ENCODE assay signal across 20 cellular contexts in the genomic region with DNA sequence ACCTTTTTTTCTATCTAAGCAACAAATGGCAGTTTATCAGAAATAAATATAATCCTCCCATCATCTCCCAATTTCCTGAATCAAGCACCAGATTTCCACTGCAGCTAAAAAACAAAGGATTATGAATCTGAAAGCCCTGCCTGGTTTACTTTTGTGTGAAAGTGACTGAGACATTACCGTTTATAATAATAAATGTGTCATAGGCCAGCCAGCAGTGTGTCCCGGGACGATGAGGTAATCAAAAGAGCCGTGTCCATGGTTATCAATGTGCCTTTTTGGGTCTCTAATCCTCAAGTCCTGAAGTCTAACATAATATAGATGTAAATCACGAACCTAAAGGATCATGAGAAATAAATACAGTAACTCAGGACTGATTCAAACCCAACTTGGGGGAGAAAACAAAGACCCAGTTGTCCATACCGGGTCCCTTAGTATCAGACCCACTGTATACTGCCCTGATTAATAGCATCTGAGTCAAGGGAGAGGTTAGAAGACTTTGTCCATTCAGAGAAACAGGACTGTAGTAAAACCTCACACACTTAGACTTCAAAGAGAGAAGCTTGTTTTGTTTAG.
DNase-seq lines count a peak whose midpoint lies in the region; ATAC-seq, FAIRE-seq and TF ChIP-seq lines count a peak whose summit lies in the region.
"Had no signal": no experiment of that assay in that cellular context is flagged by ENCODE, and none has a peak within 500 bp of the region (broad histone marks: within the 10 kb centered on the region; RNA-seq: fewer than 3 reads in every experiment).

No MANE protein-coding gene starts in this region.

- H3F3A ChIP-seq in GM23248 (ENCODE audit: insufficient read depth) = peaks cover 55% of the 10 kb centered on the region

- TF ChIP-seq EP300 in gastroesophageal sphincter (IDR thresholded peaks at IDR 0.05) = no peak

- H3K36me3 ChIP-seq in GM23248 (ENCODE audit: low read depth) (peaks cover 25% of the 10 kb centered on the region), gastroesophageal sphincter (peaks cover 0 to 18% of the 10 kb centered on the region in 2 donors), subcutaneous abdominal adipose tissue (ENCODE audit: control insufficient read depth in 5 of 5, insufficient read depth in 5 of 5, low read length in 5 of 5) (peaks cover 0 to 13% (median 10%) of the 10 kb centered on the region in 5 donors), small intestine (ENCODE audit: control insufficient read depth in 2 of 2, insufficient read depth in 2 of 2, low read length in 2 of 2) (no peaks in the 10 kb centered on the region)
- H3K36me3 ChIP-seq: adrenal gland had no signal

- no peak for ATAC-seq in gastroesophageal sphincter
- no peak for ATAC-seq in HG03025 (IDR thresholded peaks at IDR 0.05; ENCODE audit: low FRiP score, unreplicated experiment)
- ATAC-seq: activated CD4-positive, CD25-positive, alpha-beta regulatory T cell treated with anti-CD3 and anti-CD28 coated beads, Interleukin-2, amount 50 U/mL, for 24 hours; activated T-helper 17 cell treated with anti-CD3 and anti-CD28 coated beads, Interleukin-2, amount 50 U/mL, for 72 hours; natural killer cell; PC-3; stimulated activated naive CD8-positive, alpha-beta T cell treated with anti-CD3 and anti-CD28 coated beads, Interleukin-15, Interleukin-2, amounts not matched to agents 100 U/mL and 50 U/mL, for 24 hours had no signal

- H3K9ac ChIP-seq in GM23248 = peak overlapping the region; percentile 40
- peak overlapping the region in 2 of 5 donors; percentile 1 to 63 for H3K9ac ChIP-seq in subcutaneous abdominal adipose tissue (ENCODE audit: low read length in 5 of 5)

- no peak for TF ChIP-seq POLR2A in gastroesophageal sphincter (IDR thresholded peaks at IDR 0.05)

- in situ Hi-C loops in GM23248 (cut with MboI) = no loop called here

- H3K27me3 ChIP-seq in GM23248 (replicated peaks; ENCODE audit: insufficient read depth) (no peaks in the 10 kb centered on the region), gastroesophageal sphincter (no peaks in the 10 kb centered on the region), subcutaneous abdominal adipose tissue (ENCODE audit: control insufficient read depth in 5 of 5, insufficient read depth in 4 of 5, low read length in 5 of 5) (no peaks in the 10 kb centered on the region), small intestine (ENCODE audit: control insufficient read depth in 2 of 2, insufficient read depth in 2 of 2, low read length in 2 of 2) (no peaks in the 10 kb centered on the region)
- H3K27me3 ChIP-seq: adrenal gland had no signal

- peaks cover 78% of the 10 kb centered on the region for H3K79me2 ChIP-seq in GM23248 (ENCODE audit: insufficient read depth)

- no peaks in the 10 kb centered on the region for H3K9me2 ChIP-seq in GM23248 (ENCODE audit: insufficient read depth)

- H3K9me3 ChIP-seq in GM23248 (ENCODE audit: low read depth) = no peaks in the 10 kb centered on the region
- H3K9me3 ChIP-seq in gastroesophageal sphincter = no peaks in the 10 kb centered on the region
- H3K9me3 ChIP-seq in subcutaneous abdominal adipose tissue (ENCODE audit: control insufficient read depth in 5 of 5, low read length in 5 of 5) = no peaks in the 10 kb centered on the region
- H3K9me3 ChIP-seq in small intestine (ENCODE audit: control insufficient read depth, low read depth) = no peaks in the 10 kb centered on the region
- H3K9me3 ChIP-seq: adrenal gland, psoas muscle had no signal

- H4K20me1 ChIP-seq in GM23248 (ENCODE audit: insufficient read depth) = no peaks in the 10 kb centered on the region

- FAIRE-seq in small intestine (lab: Jason Lieb, UNC) = no peak
- no peak for FAIRE-seq in GM19239 (lab: Jason Lieb, UNC)
- FAIRE-seq: endothelial cell of umbilical vein had no signal

- H3K4me3 ChIP-seq in GM23248 (no peak overlapping the region), gastroesophageal sphincter (no peak overlapping the region), subcutaneous abdominal adipose tissue (ENCODE audit: low read depth in 1 of 5, low read length in 5 of 5) (no peak overlapping the region), small intestine (ENCODE audit: low read depth in 1 of 2, low read length in 2 of 2) (no peak overlapping the region)
- H3K4me3 ChIP-seq: adrenal gland, psoas muscle had no signal

- H3K4me1 ChIP-seq in GM23248 (ENCODE audit: insufficient read depth) (peaks cover 58% of the 10 kb centered on the region), gastroesophageal sphincter (peaks cover 0 to 34% (median 4%) of the 10 kb centered on the region in 3 donors), subcutaneous abdominal adipose tissue (ENCODE audit: control insufficient read depth in 5 of 5, insufficient read depth in 5 of 5, low read length in 5 of 5) (peaks cover 6 to 47% (median 39%) of the 10 kb centered on the region in 5 donors), small intestine (ENCODE audit: control insufficient read depth in 2 of 2, insufficient read depth in 1 of 2, low read depth in 1 of 2, low read length in 1 of 2) (no peaks in the 10 kb centered on the region)
- H3K4me1 ChIP-seq: psoas muscle had no signal

- TF ChIP-seq CTCF in gastroesophageal sphincter (IDR thresholded peaks at IDR 0.05) = no peak

- H3K27ac ChIP-seq in GM23248 (peak overlapping the region; percentile 80), angular gyrus (ENCODE audit: low read depth, low read length) (peak overlapping the region; percentile 13), gastroesophageal sphincter (peak overlapping the region in 3 of 4 donors; percentile 33 to 63 (median 55)), subcutaneous abdominal adipose tissue (ENCODE audit: low read depth, low read length) (peak overlapping the region; percentile 91), small intestine (ENCODE audit: low read depth in 1 of 2, low read length in 1 of 2) (no peak overlapping the region)
- H3K27ac ChIP-seq: adrenal gland, psoas muscle had no signal

- H3K4me2 ChIP-seq in GM23248 (ENCODE audit: unreplicated experiment) = peak overlapping the region; percentile 74

- peak; percentile 82 for DNase-seq in GM23248
- no peak for DNase-seq in small intestine
- DNase-seq in GM19239 (ENCODE audit: insufficient read length, low spot score) = no peak
- no peak for DNase-seq in NCI-H1092 treated with DMSO at 0.1 percent for 48 hours (lab: John Stamatoyannopoulos, UW)
- DNase-seq: adrenal gland; GF-D8; head of caudate nucleus; natural killer cell; NCI-H748 treated with DMSO at 0.1 percent for 48 hours; PC-3; psoas muscle; stimulated activated naive CD8-positive, alpha-beta T cell treated with anti-CD3 and anti-CD28 coated beads, Interleukin-15, Interleukin-2, amounts not matched to agents 100 U/mL and 50 U/mL, for 24 hours; T-helper 9 cell had no signal

- 24% methylated on average over 6 of the region's 6 CpGs for WGBS in GM23248 (ENCODE audit: low coverage in 1 of 2, low lambda C conversion rate in 2 of 2, missing lambda C conversion rate in 2 of 2), 2 experiments
- 52 to 68% methylated on average over 5 to 6 of the region's 6 CpGs for WGBS in gastroesophageal sphincter (ENCODE audit: low coverage in 1 of 2), 2 donors
- WGBS in small intestine, 3 donors = 42 to 53% (median 51%) methylated on average over 6 of the region's 6 CpGs

- no peak overlapping the region for H2AFZ ChIP-seq in GM23248

Comparison
In these comparisons a context has a peak if more than half of its experiments do, and no peak if none do; other contexts are left out.
1. H3K27ac ChIP-seq: peak in GM23248 (single experiment), angular gyrus (single experiment), gastroesophageal sphincter (3 of 4) and subcutaneous abdominal adipose tissue (single experiment); none in small intestine (0 of 2).